Comparison of ENCODE assay signal across 34 cellular contexts in genomic region chr3:43098761-43099160, GRCh38. TPM values are rescaled to one million over a fixed set of nuclear protein-coding genes. Genes with fewer than 3 reads are reported as not detected.
A peak's percentile ranks its signal among the peaks of the same experiment; 100 is the strongest.
DNase-seq lines count a peak whose midpoint lies in the region; TF ChIP-seq lines count a peak whose summit lies in the region.
"Had no signal": no experiment of that assay in that cellular context is flagged by ENCODE, and none has a peak within 500 bp of the region (broad histone marks: within the 10 kb centered on the region; RNA-seq: fewer than 3 reads in every experiment).

No MANE protein-coding gene starts in this region.

- no peaks in the 10 kb centered on the region for H3K36me3 Mint-ChIP-seq in progenitor cell of endocrine pancreas (ENCODE audit: insufficient read depth)
- H3K36me3 Mint-ChIP-seq: CD14-positive monocyte had no signal

- peaks cover 98% of the 10 kb centered on the region for H3K79me2 ChIP-seq in Karpas-422 (ENCODE audit: low read length)

- no peaks in the 10 kb centered on the region for H3K9me3 ChIP-seq in Karpas-422 (ENCODE audit: low read length)
- H3K9me3 ChIP-seq: A549; BE2C; BLaER1; BLaER1 treated with 17β-estradiol and CSF1 and Interleukin-3, amounts not matched to agents 10 nM and 100 nM; Caco-2 had no signal

- peak overlapping the region; percentile 98 for H3K27ac ChIP-seq in Karpas-422 (ENCODE audit: low read length)
- H3K27ac ChIP-seq: 22Rv1; A549; BLaER1; BLaER1 treated with 17β-estradiol and CSF1 and Interleukin-3, amounts not matched to agents 10 nM and 100 nM; C4-2B had no signal

- H3K9me3 Mint-ChIP-seq in progenitor cell of endocrine pancreas (ENCODE audit: low read depth), result no peaks in the 10 kb centered on the region
- H3K9me3 Mint-ChIP-seq: CD14-positive monocyte; CD4-positive, alpha-beta memory T cell; CD4-positive, alpha-beta T cell; CD4-positive, CD25-positive, alpha-beta regulatory T cell; CD8-positive, alpha-beta memory T cell; CD8-positive, alpha-beta T cell had no signal

- TF ChIP-seq CTCF in progenitor cell of endocrine pancreas (IDR thresholded peaks at IDR 0.05; ENCODE audit: unreplicated experiment), result no peak

- peaks cover 15% of the 10 kb centered on the region for H3K4me1 Mint-ChIP-seq in progenitor cell of endocrine pancreas (ENCODE audit: low read depth)
- H3K4me1 Mint-ChIP-seq: B cell, CD14-positive monocyte had no signal

- peaks cover 100% of the 10 kb centered on the region for H3K4me1 ChIP-seq in Karpas-422 (ENCODE audit: low read length)
- H3K4me1 ChIP-seq: A549, BE2C, Caco-2 had no signal

- H3K27me3 ChIP-seq in Karpas-422 (ENCODE audit: low read length), result no peaks in the 10 kb centered on the region
- H3K27me3 ChIP-seq: BE2C; BLaER1; BLaER1 treated with 17β-estradiol and CSF1 and Interleukin-3, amounts not matched to agents 10 nM and 100 nM had no signal

- H3K27me3 Mint-ChIP-seq in progenitor cell of endocrine pancreas, result no peaks in the 10 kb centered on the region
- H3K27me3 Mint-ChIP-seq: B cell; CD4-positive, alpha-beta memory T cell; CD4-positive, alpha-beta T cell; CD8-positive, alpha-beta memory T cell had no signal

- H3K4me3 Mint-ChIP-seq in progenitor cell of endocrine pancreas (ENCODE audit: low read depth), result no peak overlapping the region
- H3K4me3 Mint-ChIP-seq: B cell; CD14-positive monocyte; CD4-positive, alpha-beta T cell; CD4-positive, CD25-positive, alpha-beta regulatory T cell; CD8-positive, alpha-beta memory T cell; CD8-positive, alpha-beta T cell had no signal

- peaks cover 12% of the 10 kb centered on the region; the same call in 1 of the 2 replicates for H3K36me3 ChIP-seq in Karpas-422 (ENCODE audit: insufficient read depth, low read length)
- H3K36me3 ChIP-seq: BE2C had no signal

- H3K9ac ChIP-seq in Karpas-422 (ENCODE audit: low read length), result peak overlapping the region; percentile 77
- H3K9ac ChIP-seq: BLaER1; BLaER1 treated with 17β-estradiol and CSF1 and Interleukin-3, amounts not matched to agents 10 nM and 100 nM had no signal

- H3K4me3 ChIP-seq in Karpas-422 (ENCODE audit: low read length), result peak overlapping the region; percentile 60
- H3K4me3 ChIP-seq: A549; BLaER1; BLaER1 treated with 17β-estradiol and CSF1 and Interleukin-3, amounts not matched to agents 10 nM and 100 nM had no signal

- H3K4me2 ChIP-seq in Karpas-422 (ENCODE audit: low read depth, low read length, poor library complexity, severe bottlenecking), result peak overlapping the region; percentile 76
- H3K4me2 ChIP-seq: A549; BLaER1; BLaER1 treated with 17β-estradiol and CSF1 and Interleukin-3, amounts not matched to agents 10 nM and 100 nM had no signal

- H2AFZ ChIP-seq in Karpas-422 (ENCODE audit: low read length), result no peak overlapping the region

- H3K27ac Mint-ChIP-seq in progenitor cell of endocrine pancreas, result peak overlapping the region; percentile 9
- H3K27ac Mint-ChIP-seq: B cell; CD14-positive monocyte; CD4-positive, alpha-beta memory T cell; CD4-positive, alpha-beta T cell; CD4-positive, CD25-positive, alpha-beta regulatory T cell; CD8-positive, alpha-beta T cell had no signal

- DNase-seq in G401 (ENCODE audit: low spot score), result peak; percentile 85
- peak; percentile 70 for DNase-seq in Karpas-422
- peak; percentile 78 for DNase-seq in cerebellar cortex (ENCODE audit: low spot score)
- DNase-seq in progenitor cell of endocrine pancreas (ENCODE audit: low spot score, unreplicated experiment), result no peak
- no peak for DNase-seq in NCI-H1436 (lab: John Stamatoyannopoulos, UW)
- no peak for DNase-seq in hepatic stellate cell (ENCODE audit: low spot score)
- DNase-seq in SW 1271 (lab: John Stamatoyannopoulos, UW), result no peak
- no peak for DNase-seq in NCI-H510A treated with DMSO at 0.1 percent for 48 hours (lab: John Stamatoyannopoulos, UW)
- DNase-seq: 8988T; ACHN; AML-193; BE2C; Caco-2; Calu3; CD4-positive, alpha-beta memory T cell; CD4-positive, alpha-beta T cell; CD4-positive, CD25-positive, alpha-beta regulatory T cell; CD8-positive, alpha-beta memory T cell; CD8-positive, alpha-beta T cell; COR-L47; DMS 273 treated with DMSO at 0.1 percent for 48 hours; DMS153; DMS53; DMS79; DMS79 treated with DMSO at 0.1 percent for 48 hours; DND-41; EL had no signal

- no peaks in the 10 kb centered on the region for H4K20me1 ChIP-seq in Karpas-422 (ENCODE audit: insufficient read depth, low read depth, low read length)

- H3K9me2 ChIP-seq in Karpas-422 (replicated peaks; ENCODE audit: insufficient read depth, low read length), result no peaks in the 10 kb centered on the region

- in situ Hi-C loops in G401 (cut with HindIII; ENCODE audit: low sequenced_read_pairs), result no loop called here

RNA-seq across cellular contexts. Expression of gene POMGNT2, which starts 7.1 kb away (rescaled TPM):
- 21.9 and 24.6 TPM in 2 replicates for total RNA-seq in G401 (2014; rRNA removed; shearing (Covaris generic))
- total RNA-seq in Karpas-422 (2014; rRNA removed; shearing (Covaris generic); ENCODE audit: low replicate concordance), result 59.3 and 70.7 TPM in 2 replicates
- 20.0 and 21.6 TPM in 2 replicates for total RNA-seq in progenitor cell of endocrine pancreas

Comparison
In these comparisons a context has a peak if more than half of its experiments do, and no peak if none do; other contexts are left out.
1. DNase-seq: peak in G401 (single experiment), Karpas-422 (single experiment) and cerebellar cortex (single experiment); none in progenitor cell of endocrine pancreas (single experiment), NCI-H1436 (single experiment), hepatic stellate cell (single experiment), SW 1271 (0 of 2) and NCI-H510A treated with DMSO at 0.1 percent for 48 hours (single experiment).